ENCODE assay signal across 31 cellular contexts in the genomic region with DNA sequence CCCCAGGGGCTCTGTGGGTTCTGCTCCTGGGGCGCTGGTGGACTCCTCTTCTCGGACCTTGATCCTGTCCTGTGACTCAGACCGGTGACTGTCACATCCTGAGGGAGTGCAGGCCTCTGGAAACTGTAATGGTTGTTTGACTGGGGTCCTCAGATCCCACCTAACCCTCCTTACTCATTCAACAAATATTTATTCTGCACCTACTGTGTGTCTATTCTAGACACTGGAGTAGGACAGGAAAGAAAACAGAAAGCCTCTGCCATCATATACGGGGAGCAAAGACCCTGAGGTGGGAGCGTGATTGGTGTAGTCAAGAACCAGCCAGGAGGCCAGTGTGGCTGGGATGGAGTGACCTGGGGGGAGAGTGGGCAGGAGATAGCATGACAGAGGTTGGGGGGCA. TPM values are rescaled to one million over a fixed set of nuclear protein-coding genes. Genes with fewer than 3 reads are reported as not detected.
"Had no signal": no experiment of that assay in that cellular context is flagged by ENCODE, and none has a peak within 500 bp of the region (broad histone marks: within the 10 kb centered on the region; RNA-seq: fewer than 3 reads in every experiment).

No MANE protein-coding gene starts in this region.

- DNase-seq: dermis blood vessel endothelial cell; dorsolateral prefrontal cortex; effector CD4-positive, alpha-beta T cell; effector memory CD4-positive, alpha-beta T cell; erythroblast; esophagus squamous epithelium; foreskin fibroblast; foreskin melanocyte; gastrocnemius medialis; glutamatergic neuron; head of caudate nucleus; heart right ventricle; hippocampal formation; left cardiac atrium; left lung; left ventricle myocardium superior; lower lobe of right lung; mesenchymal stem cell; mucosa of descending colon; naive B cell had no signal

- H3K4me1 Mint-ChIP-seq: mesothelial cell of epicardium, naive B cell had no signal

- H3K27me3 ChIP-seq: gastrocnemius medialis, heart right ventricle, left lung had no signal

- H3K36me3 Mint-ChIP-seq: mesothelial cell of epicardium, naive B cell had no signal

- FAIRE-seq: colon, endometrium, islet of Langerhans, keratinocyte had no signal

- H3K4me1 ChIP-seq: esophagus squamous epithelium, gastrocnemius medialis, heart right ventricle, left lung, lower lobe of right lung had no signal

- H3K9me3 Mint-ChIP-seq: mesothelial cell of epicardium had no signal

- H3K4me3 Mint-ChIP-seq: mesothelial cell of epicardium, naive B cell had no signal

- H3K36me3 ChIP-seq: esophagus squamous epithelium, gastrocnemius medialis, heart right ventricle, left lung, lower lobe of right lung had no signal

- H3K27ac ChIP-seq: coronary artery, dorsolateral prefrontal cortex, epithelial cell of prostate, esophagus squamous epithelium, gastrocnemius medialis, heart right ventricle, left lung, lower lobe of right lung had no signal

- H3K27ac Mint-ChIP-seq: mesothelial cell of epicardium, naive B cell had no signal

- H3K4me3 ChIP-seq: coronary artery, dorsolateral prefrontal cortex, esophagus squamous epithelium, gastrocnemius medialis, heart right ventricle, left lung, lower lobe of right lung, mucosa of descending colon had no signal

- H3K9me3 ChIP-seq: esophagus squamous epithelium, gastrocnemius medialis, left lung, lower lobe of right lung, mucosa of descending colon had no signal

RNA-seq across cellular contexts. Expression of a gene that starts 47.6 kb away (rescaled TPM):
- total RNA-seq: dermis blood vessel endothelial cell, esophagus squamous epithelium, glomerular endothelial cell, kidney epithelial cell, lower lobe of right lung, lung microvascular endothelial cell, myocyte had no signal
